Comparison of ENCODE assay signal across 8 cellular contexts in the genomic region with DNA sequence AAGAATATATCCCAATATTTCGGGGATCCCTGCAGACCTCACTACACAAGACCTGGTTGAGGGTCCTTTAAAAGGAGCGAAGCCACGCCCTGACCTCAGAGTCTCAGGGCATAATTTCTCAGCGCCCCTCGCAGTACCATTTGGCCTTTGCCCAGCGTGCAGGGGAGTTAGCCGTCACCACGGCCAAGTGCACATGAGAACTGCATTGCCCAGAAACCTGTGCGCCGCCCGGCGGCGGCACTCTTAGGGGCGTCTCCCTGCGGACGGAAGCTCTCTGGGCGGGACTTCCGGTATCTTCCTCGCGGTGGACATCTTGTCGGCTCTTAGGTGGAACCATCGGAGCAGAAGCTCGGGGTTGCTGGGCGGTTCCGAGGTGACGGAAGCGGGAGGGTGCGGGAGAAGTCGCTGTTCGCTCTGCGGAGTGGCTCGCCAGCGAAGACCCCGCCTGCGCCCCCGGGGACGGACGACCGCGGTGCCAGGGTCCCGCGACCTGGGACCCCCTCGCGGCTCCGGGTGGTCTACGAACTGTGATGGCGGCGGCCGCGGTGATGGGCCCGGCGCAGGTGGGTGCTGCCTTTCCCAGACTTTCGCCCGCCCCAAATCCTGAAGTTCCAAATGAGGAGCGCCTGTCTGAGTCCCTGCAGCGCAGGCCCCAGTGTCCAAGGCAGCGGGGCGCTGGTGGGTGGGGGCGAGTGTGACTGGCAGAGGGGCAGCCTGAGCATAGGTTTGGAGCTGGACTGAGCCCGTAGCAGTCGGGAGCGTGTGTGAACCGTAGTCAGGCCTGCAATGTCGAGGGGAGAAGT. TPM values are rescaled to one million over a fixed set of nuclear protein-coding genes. Genes with fewer than 3 reads are reported as not detected.
DNase-seq lines count a peak whose midpoint lies in the region; ATAC-seq and TF ChIP-seq lines count a peak whose summit lies in the region.

TSS of gene ZNF134 (plus strand) at position 302 of the 803 bp plus-strand sequence. CDS start 5,227 bp downstream, outside the sequence.

- CTCF ChIA-PET in AG04450 (lab: Charles Lee), result interaction anchor here (1.1 kb wide), 1 partner anchor 207 kb away, joined by 3 read pairs; no protein-coding TSS in a partner anchor

- ATAC-seq in GM18873 (IDR thresholded peaks at IDR 0.05; ENCODE audit: low FRiP score, unreplicated experiment) (peak; percentile 85), HG03196 (IDR thresholded peaks at IDR 0.05; ENCODE audit: unreplicated experiment) (peak; percentile 98)

- TF ChIP-seq CTCF in AG04450 (IDR thresholded peaks at IDR 0.05; ENCODE audit: low read depth, low read length) (peak; percentile 41), choroid plexus epithelial cell (conservative IDR thresholded peaks at IDR 0.05; ENCODE audit: low read depth, low read length) (peak; percentile 52)

- POLR2A ChIA-PET in AG04450 (lab: Yijun Ruan, JAX), result interaction anchor here (0.6 to 1.2 kb wide), 4 partner anchors 19 to 155 kb away, joined by 3 to 7 read pairs (median 3); partner anchors contain the start of genes ZNF154, ZNF211, ZNF551 and ZNF586

- peak within 1 kb of the TSS; percentile 97 for H3K4me3 ChIP-seq in AG04450 (ENCODE audit: low read depth, low read length)
- peak within 1 kb of the TSS; percentile 90 for H3K4me3 ChIP-seq in choroid plexus epithelial cell (ENCODE audit: low read depth, low read length)

- H3K9me3 ChIP-seq in AG04450 (ENCODE audit: control insufficient read depth, insufficient read depth, low read length), result peaks cover 48% of the 10 kb centered on the region

- DNase-seq in AG04450 (ENCODE audit: low read depth, low spot score) (peak; percentile 72), NCI-H446 (lab: John Stamatoyannopoulos, UW) (peak; percentile 77 to 95), choroid plexus epithelial cell (ENCODE audit: low read depth) (peak; percentile 92), kidney glomerular epithelial cell (lab: John Stamatoyannopoulos, UW) (peak; percentile 77)
- DNase-seq in activated CD4-positive, alpha-beta T cell treated with anti-CD3 and anti-CD28 coated beads for 24 hours (ENCODE audit: low read depth in 2 of 2), result peak; percentile 75 to 79
- DNase-seq in stimulated activated CD4-positive, alpha-beta T cell treated with anti-CD3 and anti-CD28 coated beads, Interleukin-15, amount 100 ng/mL, for 48 hours (ENCODE audit: low read depth in 2 of 2), result peak; percentile 83 to 89

- H3K27me3 ChIP-seq in AG04450 (ENCODE audit: control insufficient read depth, insufficient read depth, low read length), result no peaks in the 10 kb centered on the region

- H3K27ac ChIP-seq in AG04450 (ENCODE audit: low read depth, low read length), result no peak within 1 kb of the TSS

RNA-seq across cellular contexts. Expression of gene ZNF134, which starts in this region (rescaled TPM):
- 10.7 and 10.9 TPM in 2 replicates for polyA plus RNA-seq in AG04450 (2011; rRNA removed)
- polyA minus RNA-seq in AG04450 (2011; rRNA and poly(A)+ RNA removed), result 16.8 and 18.8 TPM in 2 replicates
